Comparison of ENCODE assay signal across 7 cellular contexts in the genomic region with DNA sequence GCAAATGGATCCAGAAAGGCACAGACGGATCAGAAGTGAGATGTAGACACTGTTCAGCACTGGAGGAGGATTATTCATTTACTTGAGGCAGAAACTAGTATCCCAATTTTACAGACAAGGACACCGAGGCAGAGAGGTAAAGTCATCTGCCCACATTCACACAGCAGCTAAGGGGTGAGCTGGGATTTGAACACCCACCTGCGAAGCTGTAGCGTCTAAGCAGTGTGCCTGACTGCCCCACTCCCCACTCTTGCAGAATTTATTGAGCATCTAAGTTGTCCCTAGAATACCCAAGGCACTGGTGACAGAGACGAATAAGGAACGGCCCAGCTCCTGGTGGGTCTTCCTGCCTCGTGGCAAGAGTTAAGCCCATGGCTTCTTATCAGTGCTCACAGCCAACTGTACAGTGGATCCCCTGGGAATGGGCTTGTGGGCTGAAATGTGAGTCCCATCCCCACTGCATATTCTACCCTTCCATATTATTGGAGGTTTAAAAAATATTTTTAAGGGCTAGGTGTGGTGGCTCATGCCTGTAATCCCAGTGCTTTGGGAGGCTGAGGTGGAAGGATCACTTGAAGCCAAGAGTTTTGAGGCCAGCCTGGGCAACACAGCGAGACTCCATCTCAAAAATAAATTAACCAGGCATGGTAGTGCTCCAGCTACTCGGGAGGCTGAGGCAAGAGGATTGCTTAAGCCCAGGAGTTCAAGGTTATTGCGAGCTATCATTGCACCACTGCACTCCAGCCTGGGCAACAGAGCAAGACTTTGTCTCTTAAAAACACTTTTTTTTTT.
DNase-seq lines count a peak whose midpoint lies in the region; ATAC-seq and TF ChIP-seq lines count a peak whose summit lies in the region.

No MANE protein-coding gene starts in this region.

- CTCF ChIA-PET in HEK293 (lab: Yijun Ruan, JAX), result interaction anchor here (0.5 to 5.7 kb wide), 17 partner anchors 9 to 1527 kb away, joined by 3 to 32 read pairs (median 4); no protein-coding TSS in a partner anchor

- TF ChIP-seq POLR2A in spleen (IDR thresholded peaks at IDR 0.05), result no peak

- H3K4me3 ChIP-seq in HEK293 (ENCODE audit: low read depth, low read length) (no peak overlapping the region), left ventricle myocardium inferior (peak overlapping the region; percentile 92), spleen (peak overlapping the region in 3 of 8 donors; percentile 85 to 95 (median 85))

- POLR2A ChIA-PET in HEK293 (lab: Yijun Ruan, JAX), result interaction anchor here (1.1 to 1.7 kb wide), 2 partner anchors 10 to 28 kb away, joined by 4 to 5 read pairs; no protein-coding TSS in a partner anchor

- TF ChIP-seq CTCF in HEK293 (tag by site-specific recombination; IDR thresholded peaks at IDR 0.05) (no peak), VCaP (conservative IDR thresholded peaks at IDR 0.05) (no peak), left ventricle myocardium inferior (IDR thresholded peaks at IDR 0.05; ENCODE audit: borderline replicate concordance) (no peak), spleen (IDR thresholded peaks at IDR 0.05 in 8 of 11, conservative IDR thresholded peaks at IDR 0.05 in 3 of 11) (no peak)

- intact Hi-C loops in left ventricle myocardium inferior (cut with micrococcal nuclease), result loop anchor here (10.0 kb wide), 1 partner anchor 131 kb away; no protein-coding TSS in a partner anchor
- intact Hi-C loops in spleen (cut with DNase I; ENCODE audit: low total_unique reads), result no loop called here

- H3K9me3 ChIP-seq in HEK293 (ENCODE audit: control insufficient read depth, insufficient read depth, low read depth, low read length) (no peaks in the 10 kb centered on the region), left ventricle myocardium inferior (replicated peaks) (no peaks in the 10 kb centered on the region), spleen (no peaks in the 10 kb centered on the region)

- DNase-seq in left ventricle myocardium inferior (no peak), spleen (peak; percentile 73), T-helper 9 cell (no peak), mesenteric fat pad (ENCODE audit: low spot score) (no peak)

- H3K4me1 ChIP-seq in HEK293 (ENCODE audit: control insufficient read depth, insufficient read depth, low read length) (no peaks in the 10 kb centered on the region), left ventricle myocardium inferior (peaks cover 55% of the 10 kb centered on the region), spleen (peaks cover 25 to 96% (median 85%) of the 10 kb centered on the region in 6 donors)

- ATAC-seq in GM18907 (IDR thresholded peaks at IDR 0.05; ENCODE audit: unreplicated experiment), result no peak

- H3K27ac ChIP-seq in HEK293 (ENCODE audit: extremely low read depth, low read depth, low read length) (no peak overlapping the region), VCaP (peak overlapping the region; percentile 89), left ventricle myocardium inferior (replicated peaks) (peak overlapping the region; percentile 95), spleen (peak overlapping the region; percentile 71 to 99 (median 90))

- 62 to 81% (median 69%) methylated on average over 9 to 10 of the region's 10 CpGs for WGBS in spleen, 5 donors

- H3K27me3 ChIP-seq in left ventricle myocardium inferior (ENCODE audit: low read depth) (no peaks in the 10 kb centered on the region), spleen (replicated peaks in 1 of 7) (no peaks in the 10 kb centered on the region)

- no peaks in the 10 kb centered on the region for H3K36me3 ChIP-seq in HEK293 (ENCODE audit: control insufficient read depth in 2 of 2, insufficient read depth in 1 of 2, low read length in 2 of 2)
- H3K36me3 ChIP-seq in left ventricle myocardium inferior, result no peaks in the 10 kb centered on the region
- H3K36me3 ChIP-seq in spleen, result peaks cover 0 to 30% (median under 1%) of the 10 kb centered on the region in 6 donors

TF ChIP-seq in HEK293, 187 proteins besides CTCF, POLR2A, EP300 and RAD21:
- TF ChIP-seq REPIN1 (tag by site-specific recombination; IDR thresholded peaks at IDR 0.05; ENCODE audit: low read depth) (no peak), ZNF664 (tag by site-specific recombination; IDR thresholded peaks at IDR 0.05) (peak; percentile 51; the same call in 1 of the 2 replicates)
